1 cellular context compared by ENCODE assay signal in genomic region chr22:39515266-39516050, GRCh38.
TF ChIP-seq lines count a peak whose summit lies in the region.

No MANE protein-coding gene starts in this region.

TF ChIP-seq in HEK293T, 16 proteins besides CTCF, POLR2A, EP300 and RAD21:
- TF ChIP-seq NFRKB (IDR thresholded peaks at IDR 0.05) (no peak), FOXM1 (IDR thresholded peaks at IDR 0.05; ENCODE audit: borderline replicate concordance) (no peak), FOXK2 (IDR thresholded peaks at IDR 0.05) (no peak), ARNT (IDR thresholded peaks at IDR 0.05) (no peak), SUZ12 (IDR thresholded peaks at IDR 0.05) (no peak), FOXA1 (IDR thresholded peaks at IDR 0.05) (no peak), BHLHE40 (IDR thresholded peaks at IDR 0.05; ENCODE audit: borderline replicate concordance) (no peak), PKNOX1 (IDR thresholded peaks at IDR 0.05) (no peak), ZNF384 (IDR thresholded peaks at IDR 0.05) (no peak), ELF4 (IDR thresholded peaks at IDR 0.05) (no peak), LEF1 (IDR thresholded peaks at IDR 0.05; ENCODE audit: borderline replicate concordance) (no peak)
